Comparison of ENCODE assay signal across 24 cellular contexts in genomic region chr1:245790441-245790840, GRCh38.
A peak's percentile ranks its signal among the peaks of the same experiment; 100 is the strongest.
DNase-seq lines count a peak whose midpoint lies in the region; ATAC-seq and TF ChIP-seq lines count a peak whose summit lies in the region.
"Had no signal": no experiment of that assay in that cellular context is flagged by ENCODE, and none has a peak within 500 bp of the region (broad histone marks: within the 10 kb centered on the region; RNA-seq: fewer than 3 reads in every experiment).

No MANE protein-coding gene starts in this region.

- H2BK5ac ChIP-seq in mesenchymal stem cell (ENCODE audit: low read depth, low read length, poor library complexity, severe bottlenecking): no peak overlapping the region

- H3K27ac Mint-ChIP-seq in HFFc6 (peak overlapping the region; percentile 65), MCF 10A (ENCODE audit: low read depth, unreplicated experiment) (no peak overlapping the region)
- H3K27ac Mint-ChIP-seq: activated CD4-positive, alpha-beta T cell treated with anti-CD3 and anti-CD28 coated beads for 36 hours; effector memory CD8-positive, alpha-beta T cell; nephron progenitor cell had no signal

- H2BK15ac ChIP-seq in mesenchymal stem cell (ENCODE audit: low read depth, poor library complexity, severe bottlenecking): no peak overlapping the region

- H3K4me1 Mint-ChIP-seq in HFFc6 (ENCODE audit: low read depth) (peaks cover 55% of the 10 kb centered on the region), MCF 10A (ENCODE audit: insufficient read depth, unreplicated experiment) (peaks cover 20% of the 10 kb centered on the region)
- H3K4me1 Mint-ChIP-seq: activated CD4-positive, alpha-beta T cell treated with anti-CD3 and anti-CD28 coated beads for 36 hours; CD4-positive, alpha-beta memory T cell had no signal

- no peaks in the 10 kb centered on the region for H3K9me3 ChIP-seq in mesenchymal stem cell (ENCODE audit: control insufficient read depth, low read length)
- H3K9me3 ChIP-seq: colonic mucosa, esophagus muscularis mucosa had no signal

- H3K4me3 ChIP-seq in AG09309 (ENCODE audit: control insufficient read depth, low read depth, low read length) (no peak overlapping the region), brain microvascular endothelial cell (ENCODE audit: low read depth, low read length) (no peak overlapping the region), mesenchymal stem cell (ENCODE audit: insufficient read depth in 1 of 2, low read depth in 1 of 2, low read length in 2 of 2) (no peak overlapping the region)
- H3K4me3 ChIP-seq: colonic mucosa, esophagus muscularis mucosa had no signal

- H3K36me3 Mint-ChIP-seq in HFFc6 (ENCODE audit: low read depth) (peaks cover 9% of the 10 kb centered on the region), MCF 10A (ENCODE audit: insufficient read depth, unreplicated experiment) (no peaks in the 10 kb centered on the region)

- BruUV-seq in MCF 10A (replicated peaks; lab: Mats Ljungman, UMichigan): no TSS peak

- H4K8ac ChIP-seq in mesenchymal stem cell (ENCODE audit: low read length): no peak overlapping the region

- DNase-seq in AG09309 (ENCODE audit: low read depth): peak; percentile 54
- peak; percentile 79 for DNase-seq in HFFc6
- peak; percentile 9 for DNase-seq in brain microvascular endothelial cell
- no peak for DNase-seq in mesenchymal stem cell
- no peak for DNase-seq in MCF 10A (ENCODE audit: unreplicated experiment)
- no peak for DNase-seq in RWPE1 (ENCODE audit: low spot score)
- DNase-seq in nucleus accumbens (lab: John Stamatoyannopoulos, UW): no peak
- DNase-seq: activated CD4-positive, alpha-beta T cell treated with anti-CD3 and anti-CD28 coated beads for 36 hours; activated naive CD4-positive, alpha-beta T cell treated with anti-CD3 and anti-CD28 coated beads, Interleukin-2, amount 50 U/mL, for 16 hours; activated T-cell treated with anti-CD3 and anti-CD28 coated beads, Interleukin-2, amount 50 U/mL, for 48 hours; aorta; CD4-positive, alpha-beta memory T cell; colonic mucosa; effector memory CD8-positive, alpha-beta T cell; left colon; NCI-H1048; NCI-H1930; NCI-H446; nephron progenitor cell; SHP77; T-helper 1 cell had no signal

- POLR2A ChIA-PET in MCF 10A (lab: Yijun Ruan, JAX): interaction anchor here (0.6 to 1.4 kb wide), 2 partner anchors 15 to 32 kb away, joined by 3 to 5 read pairs; no protein-coding TSS in a partner anchor
- POLR2A ChIA-PET in RWPE1 (lab: Yijun Ruan, JAX; ENCODE audit: low non-redundant PET): no interaction called here

- H3K4me3 Mint-ChIP-seq in HFFc6 (no peak overlapping the region), MCF 10A (ENCODE audit: unreplicated experiment) (no peak overlapping the region)
- H3K4me3 Mint-ChIP-seq: activated CD4-positive, alpha-beta T cell treated with anti-CD3 and anti-CD28 coated beads for 36 hours; CD4-positive, alpha-beta memory T cell; effector memory CD8-positive, alpha-beta T cell; nephron progenitor cell had no signal

- no peak overlapping the region for H3K4me2 ChIP-seq in mesenchymal stem cell (ENCODE audit: low read length, poor library complexity, severe bottlenecking)

- H2BK12ac ChIP-seq in mesenchymal stem cell (ENCODE audit: low read length in 2 of 2): peak overlapping the region; percentile 14 to 70

- H3K4ac ChIP-seq in mesenchymal stem cell (ENCODE audit: low read depth in 1 of 2, low read length in 2 of 2): no peak overlapping the region

- no peak for TF ChIP-seq CTCF in AG09309 (IDR thresholded peaks at IDR 0.05; ENCODE audit: control insufficient read depth, insufficient read depth, low read depth, low read length, missing control alignments)
- no peak for TF ChIP-seq CTCF in HFFc6 (IDR thresholded peaks at IDR 0.05)
- no peak for TF ChIP-seq CTCF in brain microvascular endothelial cell (IDR thresholded peaks at IDR 0.05; ENCODE audit: low read depth, low read length, missing control alignments)
- no peak for TF ChIP-seq CTCF in MCF 10A (IDR thresholded peaks at IDR 0.05; ENCODE audit: unreplicated experiment)
- no peak for TF ChIP-seq CTCF in RWPE1 (conservative IDR thresholded peaks at IDR 0.05; ENCODE audit: low read depth)

- no peak overlapping the region for H2AFZ ChIP-seq in mesenchymal stem cell (ENCODE audit: low read depth, low read length)

- H3K36me3 ChIP-seq in brain microvascular endothelial cell (replicated peaks) (no peaks in the 10 kb centered on the region), mesenchymal stem cell (ENCODE audit: control insufficient read depth in 1 of 2, insufficient read depth in 2 of 2, low read depth in 1 of 2, low read length in 2 of 2) (no peaks in the 10 kb centered on the region)
- H3K36me3 ChIP-seq: colonic mucosa, esophagus muscularis mucosa had no signal

- no peak overlapping the region for H2BK120ac ChIP-seq in mesenchymal stem cell (ENCODE audit: low read depth, low read length)

- no peaks in the 10 kb centered on the region for H3K27me3 ChIP-seq in brain microvascular endothelial cell (replicated peaks)
- no peaks in the 10 kb centered on the region for H3K27me3 ChIP-seq in mesenchymal stem cell (ENCODE audit: control insufficient read depth in 1 of 2, insufficient read depth in 1 of 2, low read length in 2 of 2)
- H3K27me3 ChIP-seq: colonic mucosa, esophagus muscularis mucosa had no signal

- CTCF ChIA-PET in MCF 10A (lab: Yijun Ruan, JAX) (no interaction called here), RWPE1 (lab: Yijun Ruan, JAX) (no interaction called here)

- no peak for ATAC-seq in HG03342 (IDR thresholded peaks at IDR 0.05; ENCODE audit: unreplicated experiment)
- ATAC-seq: activated CD4-positive, alpha-beta T cell treated with anti-CD3 and anti-CD28 coated beads for 36 hours; effector memory CD8-positive, alpha-beta T cell; left colon; sciatic nerve had no signal

- H4K91ac ChIP-seq in mesenchymal stem cell (ENCODE audit: low read length): no peak overlapping the region

- H3K4me1 ChIP-seq in mesenchymal stem cell (ENCODE audit: control insufficient read depth, insufficient read depth, low read depth, low read length): peaks cover 9% of the 10 kb centered on the region
- H3K4me1 ChIP-seq: colonic mucosa, esophagus muscularis mucosa had no signal

- H3K27ac ChIP-seq in brain microvascular endothelial cell (no peak overlapping the region), mesenchymal stem cell (ENCODE audit: low read length, poor library complexity, severe bottlenecking) (no peak overlapping the region), RWPE1 (no peak overlapping the region)
- H3K27ac ChIP-seq: colonic mucosa, esophagus muscularis mucosa had no signal

- intact Hi-C loops in MCF 10A (cut with micrococcal nuclease): no loop called here

- H3K18ac ChIP-seq in mesenchymal stem cell (ENCODE audit: low read depth in 1 of 2, low read length in 2 of 2): peak overlapping the region in 1 of 2 experiments; percentile 71

- no peak overlapping the region for H3K9ac ChIP-seq in mesenchymal stem cell (ENCODE audit: low read length)

- H3K9me3 Mint-ChIP-seq in HFFc6 (no peaks in the 10 kb centered on the region), MCF 10A (ENCODE audit: unreplicated experiment) (no peaks in the 10 kb centered on the region)
- H3K9me3 Mint-ChIP-seq: effector memory CD8-positive, alpha-beta T cell; nephron progenitor cell had no signal

- no peaks in the 10 kb centered on the region for H3K79me1 ChIP-seq in mesenchymal stem cell (replicated peaks; ENCODE audit: low read length, poor library complexity, severe bottlenecking)

- H3K23ac ChIP-seq in mesenchymal stem cell (ENCODE audit: low read length in 2 of 2): no peak overlapping the region

- peaks cover 5% of the 10 kb centered on the region; the same call in 1 of the 2 replicates for H3K27me3 Mint-ChIP-seq in HFFc6 (ENCODE audit: insufficient read depth)
- no peaks in the 10 kb centered on the region for H3K27me3 Mint-ChIP-seq in MCF 10A (ENCODE audit: insufficient read depth, unreplicated experiment)
- H3K27me3 Mint-ChIP-seq: activated CD4-positive, alpha-beta T cell treated with anti-CD3 and anti-CD28 coated beads for 36 hours; CD4-positive, alpha-beta memory T cell; effector memory CD8-positive, alpha-beta T cell had no signal

- no peak overlapping the region for H2AK5ac ChIP-seq in mesenchymal stem cell (ENCODE audit: low read length, severe bottlenecking)

- WGBS in mesenchymal stem cell: 93% methylated on average over 2 of the region's 2 CpGs

- peak overlapping the region in 1 of 2 experiments; percentile 26 for H3K14ac ChIP-seq in mesenchymal stem cell (ENCODE audit: low read length in 2 of 2)

- in situ Hi-C loops in brain microvascular endothelial cell (cut with HindIII; ENCODE audit: low pct_ligation_motif_present, low sequenced_read_pairs): no loop called here

Comparison
In these comparisons a context has a peak if more than half of its experiments do, and no peak if none do; other contexts are left out.
1. DNase-seq: peak in AG09309 (single experiment), HFFc6 (single experiment) and brain microvascular endothelial cell (single experiment); none in mesenchymal stem cell (single experiment), MCF 10A (single experiment), RWPE1 (single experiment) and nucleus accumbens (0 of 56).